ENCODE assay signal across 13 cellular contexts in the genomic region with DNA sequence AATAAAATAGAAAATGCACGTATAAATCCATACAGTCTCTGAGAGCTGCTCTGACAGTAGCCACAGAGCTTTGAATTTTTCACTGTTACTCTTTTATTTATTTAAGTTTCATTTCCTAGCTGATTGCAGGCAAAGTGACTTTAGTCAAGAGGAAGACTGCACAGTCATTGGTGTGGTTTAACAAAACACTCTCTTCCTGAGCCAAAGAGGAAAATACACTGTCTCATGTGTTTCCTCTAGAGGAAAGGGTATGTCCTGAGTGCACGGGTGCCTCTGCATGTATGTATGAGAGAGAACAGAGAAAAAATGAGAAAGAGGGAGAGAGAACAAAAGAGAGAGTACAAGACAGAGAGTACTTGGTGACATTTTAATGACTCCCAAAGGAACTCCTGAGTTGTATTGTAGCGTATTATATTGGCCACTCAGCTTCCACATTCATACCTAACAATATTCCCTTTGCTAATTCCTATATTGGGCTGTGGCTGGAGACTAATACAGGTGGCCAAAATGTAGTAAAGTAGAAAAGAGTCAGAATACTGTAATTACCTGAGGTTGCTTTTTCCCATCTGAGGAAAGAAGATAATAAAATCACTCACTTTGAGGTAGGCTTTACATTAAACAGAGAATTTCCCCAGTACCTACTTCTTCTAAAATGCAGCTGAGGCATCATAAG. TPM values are rescaled to one million over a fixed set of nuclear protein-coding genes. Genes with fewer than 3 reads are reported as not detected.
DNase-seq lines count a peak whose midpoint lies in the region; ATAC-seq and FAIRE-seq lines count a peak whose summit lies in the region.
"Had no signal": no experiment of that assay in that cellular context is flagged by ENCODE, and none has a peak within 500 bp of the region (broad histone marks: within the 10 kb centered on the region; RNA-seq: fewer than 3 reads in every experiment).

TSS of gene OR4D9 (plus strand) at position 623 of the 673 bp plus-strand sequence. CDS start 3,374 bp downstream, outside the sequence.

- H3K27ac Mint-ChIP-seq in T-cell: peak within 1 kb of the TSS; percentile 29 to 37

- ATAC-seq in T-cell (replicated peaks in 1 of 4): peak; percentile 91 to 99 (median 96)
- ATAC-seq in HG03108 (IDR thresholded peaks at IDR 0.05; ENCODE audit: unreplicated experiment): no peak

- DNase-seq in Ammon's horn (ENCODE audit: low spot score) (peak; percentile 5), ELR (ENCODE audit: low read depth) (peak; percentile 4), T-cell (peak in 1 of 34 experiments; percentile 19), globus pallidus (ENCODE audit: low spot score) (peak; percentile 3), glomerular visceral epithelial cell (ENCODE audit: extremely low spot score) (no peak), urothelium cell line (ENCODE audit: low spot score) (no peak), mucosa of gallbladder (ENCODE audit: low spot score) (no peak)
- DNase-seq: activated T-cell treated with anti-CD3 and anti-CD28 coated beads, Interleukin-2, amount 50 U/mL, for 72 hours; NCI-H1930; posterior cingulate gyrus; testis had no signal

- H3K27me3 Mint-ChIP-seq in T-cell: peaks cover 0 to 9% of the 10 kb centered on the region in 2 donors

- peak within 1 kb of the TSS in 2 of 3 donors; percentile 4 to 53 for H3K4me3 Mint-ChIP-seq in T-cell

- CTCF ChIA-PET in T-cell (lab: Charles Lee): no interaction called here

- no peaks in the 10 kb centered on the region for H3K36me3 Mint-ChIP-seq in T-cell

- no peak for FAIRE-seq in urothelium cell line (lab: Jason Lieb, UNC)

- POLR2A ChIA-PET in T-cell (lab: Charles Lee): no interaction called here

- H3K4me1 Mint-ChIP-seq in T-cell: peaks cover 28 to 32% (median 31%) of the 10 kb centered on the region in 3 donors

- H3K9me3 Mint-ChIP-seq in T-cell: no peaks in the 10 kb centered on the region
- H3K9me3 Mint-ChIP-seq: activated T-cell treated with anti-CD3 and anti-CD28 coated beads, Interleukin-2, amount 50 U/mL, for 72 hours had no signal

RNA-seq across cellular contexts. Expression of gene OR4D9, which starts in this region (rescaled TPM):
- total RNA-seq in T-cell (not detected), mucosa of gallbladder (not detected)
- total RNA-seq: activated T-cell treated with anti-CD3 and anti-CD28 coated beads, Interleukin-2, amount 50 U/mL, for 72 hours; lung; testis had no signal

Comparison
In these comparisons a context has a peak if more than half of its experiments do, and no peak if none do; other contexts are left out.
1. Peak in ATAC-seq in T-cell; RNA of the gene not detected or under 1 TPM.
2. DNase-seq: peak in Ammon's horn (single experiment), ELR (single experiment) and globus pallidus (single experiment); none in glomerular visceral epithelial cell (single experiment), urothelium cell line (single experiment) and mucosa of gallbladder (single experiment).